ENCODE assay signal across 11 cellular contexts in the genomic region with DNA sequence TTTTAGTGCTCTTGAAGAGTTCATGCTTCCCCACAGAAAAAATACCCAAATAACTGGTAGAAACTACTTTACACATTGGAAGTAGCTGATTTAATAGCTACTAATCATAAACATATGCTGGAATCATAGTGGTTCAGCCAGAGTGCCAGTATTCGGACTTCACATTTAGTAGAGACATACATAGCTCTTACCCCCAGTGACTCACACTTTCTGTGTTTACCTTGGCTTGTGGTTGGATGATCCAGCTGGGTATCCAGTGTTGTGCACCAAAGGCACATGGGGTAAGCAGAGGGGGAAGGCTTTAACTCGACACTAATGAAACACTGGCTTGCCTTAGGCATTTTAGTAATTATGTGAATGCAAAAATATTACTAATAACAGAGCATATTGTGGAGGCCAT. TPM values are rescaled to one million over a fixed set of nuclear protein-coding genes. Genes with fewer than 3 reads are reported as not detected.
DNase-seq lines count a peak whose midpoint lies in the region; ATAC-seq and TF ChIP-seq lines count a peak whose summit lies in the region.
"Had no signal": no experiment of that assay in that cellular context is flagged by ENCODE, and none has a peak within 500 bp of the region (broad histone marks: within the 10 kb centered on the region; RNA-seq: fewer than 3 reads in every experiment).

No MANE protein-coding gene starts in this region.

- intact Hi-C loops in left ventricle myocardium superior (cut with micrococcal nuclease), result no loop called here

- POLR2A ChIA-PET in AG04449 (lab: Yijun Ruan, JAX), result interaction anchor here (0.9 kb wide), 1 partner anchor 16 kb away, joined by 3 read pairs; no protein-coding TSS in a partner anchor

- H3K4me3 ChIP-seq in AG04449 (ENCODE audit: low read depth, low read length) (no peak overlapping the region), HFF-Myc (replicated peaks; ENCODE audit: low read depth, low read length) (no peak overlapping the region)

- peak; percentile 48 for ATAC-seq in left ventricle myocardium superior
- no peak for ATAC-seq in GM18502 (IDR thresholded peaks at IDR 0.05; ENCODE audit: poor library complexity, unreplicated experiment)
- no peak for ATAC-seq in GM21515 (IDR thresholded peaks at IDR 0.05; ENCODE audit: unreplicated experiment)
- no peak for ATAC-seq in HG03025 (IDR thresholded peaks at IDR 0.05; ENCODE audit: low FRiP score, unreplicated experiment)
- ATAC-seq: T-helper 17 cell had no signal

- DNase-seq in AG04449 (ENCODE audit: low read depth, low spot score), result peak; percentile 87
- peak; percentile 97 for DNase-seq in HFF-Myc (ENCODE audit: extremely low read depth, low read depth)
- peak; percentile 80 for DNase-seq in amniotic epithelial cell (ENCODE audit: low read depth)
- DNase-seq in left ventricle myocardium superior, result no peak
- no peak for DNase-seq in HPDE6-E6E7 (ENCODE audit: extremely low spot score)
- DNase-seq: BE2C, NCI-H526, T-helper 17 cell had no signal

- CTCF ChIA-PET in AG04449 (lab: Yijun Ruan, JAX), result interaction anchor here (1.6 kb wide), 1 partner anchor 11 kb away, joined by 5 read pairs; no protein-coding TSS in a partner anchor

- no peak for TF ChIP-seq CTCF in AG04449 (IDR thresholded peaks at IDR 0.05; ENCODE audit: insufficient read depth, low read length, missing control alignments)
- no peak for TF ChIP-seq CTCF in HFF-Myc (IDR thresholded peaks at IDR 0.05; ENCODE audit: low read depth, low read length, missing control alignments)

RNA-seq across cellular contexts. Expression of a gene that starts 18.1 kb away (rescaled TPM):
- 1.4 TPM for total RNA-seq in left ventricle myocardium superior
- total RNA-seq: T-helper 17 cell had no signal

Comparison
In these comparisons a context has a peak if more than half of its experiments do, and no peak if none do; other contexts are left out.
1. DNase-seq: peak in AG04449 (single experiment), HFF-Myc (single experiment) and amniotic epithelial cell (single experiment); none in left ventricle myocardium superior (single experiment) and HPDE6-E6E7 (single experiment).